13 cellular contexts compared by ENCODE assay signal in genomic region chr11:70877151-70877550, GRCh38.
DNase-seq lines count a peak whose midpoint lies in the region; ATAC-seq and TF ChIP-seq lines count a peak whose summit lies in the region.
"Had no signal": no experiment of that assay in that cellular context is flagged by ENCODE, and none has a peak within 500 bp of the region (broad histone marks: within the 10 kb centered on the region; RNA-seq: fewer than 3 reads in every experiment).

No MANE protein-coding gene starts in this region.

- H3K4me2 ChIP-seq in BLaER1 (peak overlapping the region; percentile 83), neuronal stem cell (ENCODE audit: insufficient read depth, low read length, poor library complexity, severe bottlenecking) (no peak overlapping the region)

- H2AFZ ChIP-seq in neuronal stem cell (ENCODE audit: low read length) = peak overlapping the region; percentile 69
- H2AFZ ChIP-seq: GM23338 had no signal

- no peaks in the 10 kb centered on the region for H3K9me3 Mint-ChIP-seq in endothelial cell (ENCODE audit: unreplicated experiment)
- H3K9me3 Mint-ChIP-seq: CD4-positive, CD25-positive, alpha-beta regulatory T cell; GM23338 had no signal

- H3K4me3 ChIP-seq in BLaER1 (no peak overlapping the region), neuronal stem cell (ENCODE audit: low read length in 2 of 2) (no peak overlapping the region), esophagus squamous epithelium (no peak overlapping the region)
- H3K4me3 ChIP-seq: GM12878, GM23338 had no signal

- no CpG with 5 or more reads among the region's 12 CpGs for WGBS in neuronal stem cell (ENCODE audit: extremely low coverage in 2 of 2, insufficient read length in 2 of 2, insufficient replicate concordance in 1 of 2), 2 donors
- WGBS in esophagus squamous epithelium, 2 donors = 62 to 84% methylated on average over 7 to 12 of the region's 12 CpGs

- H3K4me3 Mint-ChIP-seq in endothelial cell (ENCODE audit: unreplicated experiment) = no peak overlapping the region
- H3K4me3 Mint-ChIP-seq: CD4-positive, CD25-positive, alpha-beta regulatory T cell; GM23338 had no signal

- no peak overlapping the region for H4K91ac ChIP-seq in neuronal stem cell (ENCODE audit: low read depth, low read length, poor library complexity)

- H2BK15ac ChIP-seq in neuronal stem cell (ENCODE audit: low read length) = no peak overlapping the region

- TF ChIP-seq POLR2A in esophagus squamous epithelium (IDR thresholded peaks at IDR 0.05) = no peak

- no peaks in the 10 kb centered on the region for H3K9me3 ChIP-seq in BLaER1
- no peaks in the 10 kb centered on the region for H3K9me3 ChIP-seq in neuronal stem cell (replicated peaks in 1 of 2; ENCODE audit: control insufficient read depth in 2 of 2, insufficient read depth in 1 of 2, low read depth in 1 of 2, low read length in 2 of 2)
- no peaks in the 10 kb centered on the region for H3K9me3 ChIP-seq in esophagus squamous epithelium

- H2AK5ac ChIP-seq in neuronal stem cell (ENCODE audit: low read depth, low read length) = no peak overlapping the region

- no peak overlapping the region for H2BK120ac ChIP-seq in neuronal stem cell (ENCODE audit: low read depth, low read length)

- no peak overlapping the region for H3K4ac ChIP-seq in neuronal stem cell (ENCODE audit: low read length)

- H3K36me3 ChIP-seq in BLaER1 (no peaks in the 10 kb centered on the region), neuronal stem cell (replicated peaks in 1 of 2; ENCODE audit: control insufficient read depth in 2 of 2, insufficient read depth in 2 of 2, low read length in 2 of 2) (no peaks in the 10 kb centered on the region), esophagus squamous epithelium (no peaks in the 10 kb centered on the region)

- peak; percentile 43 for DNase-seq in DMS53 (lab: John Stamatoyannopoulos, UW)
- no peak for DNase-seq in DMS53 treated with DMSO at 0.1 percent for 48 hours (lab: John Stamatoyannopoulos, UW; ENCODE audit: unreplicated experiment)
- DNase-seq in endothelial cell (ENCODE audit: low spot score) = no peak
- no peak for DNase-seq in neuronal stem cell (ENCODE audit: low spot score)
- DNase-seq in esophagus squamous epithelium (lab: John Stamatoyannopoulos, UW) = no peak
- no peak for DNase-seq in NCI-H1930 (lab: John Stamatoyannopoulos, UW)
- DNase-seq: CD4-positive, CD25-positive, alpha-beta regulatory T cell; H7 had no signal

- TF ChIP-seq CTCF in endothelial cell (IDR thresholded peaks at IDR 0.05; ENCODE audit: unreplicated experiment) = no peak
- TF ChIP-seq CTCF in esophagus squamous epithelium (IDR thresholded peaks at IDR 0.05) = no peak

- H3K27ac ChIP-seq in BLaER1 (0 out of 2 replicates have a peak overlapping the region, but pooled peaks have one; percentile 3), neuronal stem cell (replicated peaks; ENCODE audit: low read length) (no peak overlapping the region), esophagus squamous epithelium (no peak overlapping the region)
- H3K27ac ChIP-seq: 22Rv1 had no signal

- no peak overlapping the region for H3K23ac ChIP-seq in neuronal stem cell (ENCODE audit: low read depth, low read length, poor library complexity)

- peaks cover 13% of the 10 kb centered on the region for H3K27me3 Mint-ChIP-seq in endothelial cell (ENCODE audit: unreplicated experiment)
- H3K27me3 Mint-ChIP-seq: CD4-positive, CD25-positive, alpha-beta regulatory T cell had no signal

- no peaks in the 10 kb centered on the region for H3K79me1 ChIP-seq in neuronal stem cell (ENCODE audit: low read depth, low read length)

- H2BK5ac ChIP-seq in neuronal stem cell (ENCODE audit: low read length) = no peak overlapping the region

- no peaks in the 10 kb centered on the region for H3K27me3 ChIP-seq in BLaER1
- no peaks in the 10 kb centered on the region for H3K27me3 ChIP-seq in neuronal stem cell (ENCODE audit: control insufficient read depth in 3 of 3, insufficient read depth in 3 of 3, low read depth in 1 of 3, low read length in 3 of 3)
- peaks cover 0 to 3% (median 0%) of the 10 kb centered on the region in 4 donors for H3K27me3 ChIP-seq in esophagus squamous epithelium

- H3K4me1 ChIP-seq in BLaER1 (peaks cover 44% of the 10 kb centered on the region), neuronal stem cell (ENCODE audit: control insufficient read depth in 2 of 2, insufficient read depth in 1 of 2, low read depth in 1 of 2, low read length in 2 of 2) (peaks cover 13 to 36% of the 10 kb centered on the region in 2 donors), esophagus squamous epithelium (peaks cover 0 to 2% (median 0%) of the 10 kb centered on the region in 3 donors)

- peak overlapping the region; percentile 30 for H3K27ac Mint-ChIP-seq in endothelial cell (ENCODE audit: unreplicated experiment)
- H3K27ac Mint-ChIP-seq: CD4-positive, CD25-positive, alpha-beta regulatory T cell; GM23338 had no signal

- peaks cover 50% of the 10 kb centered on the region for H3K4me1 Mint-ChIP-seq in endothelial cell (ENCODE audit: unreplicated experiment)
- H3K4me1 Mint-ChIP-seq: CD4-positive, CD25-positive, alpha-beta regulatory T cell had no signal

- H4K8ac ChIP-seq in neuronal stem cell (ENCODE audit: low read depth, low read length) = no peak overlapping the region

- no peak overlapping the region for H2BK12ac ChIP-seq in neuronal stem cell (ENCODE audit: low read length)

- no peaks in the 10 kb centered on the region for H4K20me1 ChIP-seq in BLaER1

- no peak for ATAC-seq in HG02642 (IDR thresholded peaks at IDR 0.05; ENCODE audit: poor library complexity, unreplicated experiment)
- ATAC-seq: GM12878 had no signal

- H3K9ac ChIP-seq in BLaER1 (no peak overlapping the region), neuronal stem cell (ENCODE audit: low read depth, low read length, poor library complexity) (no peak overlapping the region)

- peaks cover 5% of the 10 kb centered on the region for H3K36me3 Mint-ChIP-seq in endothelial cell (ENCODE audit: low read depth, unreplicated experiment)
- H3K36me3 Mint-ChIP-seq: CD4-positive, CD25-positive, alpha-beta regulatory T cell had no signal

- H3K14ac ChIP-seq in neuronal stem cell (ENCODE audit: low read length) = no peak overlapping the region

- H3K18ac ChIP-seq in neuronal stem cell (ENCODE audit: low read length) = no peak overlapping the region

- intact Hi-C loops in esophagus squamous epithelium (cut with DNase I) = no loop called here
